ENCODE assay signal across 17 cellular contexts in genomic region chrX:38095971-38096529, GRCh38.
DNase-seq lines count a peak whose midpoint lies in the region; ATAC-seq and FAIRE-seq lines count a peak whose summit lies in the region.
"Had no signal": no experiment of that assay in that cellular context is flagged by ENCODE, and none has a peak within 500 bp of the region (broad histone marks: within the 10 kb centered on the region; RNA-seq: fewer than 3 reads in every experiment).

No MANE protein-coding gene starts in this region.

- no peaks in the 10 kb centered on the region for H3K4me1 ChIP-seq in small intestine (ENCODE audit: control insufficient read depth in 2 of 2, insufficient read depth in 1 of 2, low read depth in 1 of 2, low read length in 1 of 2)

- 46 to 63% (median 55%) methylated on average over 4 of the region's 4 CpGs for WGBS in small intestine, 3 donors

- no peak for DNase-seq in activated T-cell treated with anti-CD3 and anti-CD28 coated beads, Interleukin-2, amount 50 U/mL, for 72 hours
- no peak for DNase-seq in activated T-cell treated with anti-CD3 and anti-CD28 coated beads, Interleukin-2, amount 50 U/mL, for 48 hours
- DNase-seq in RCC 7860 (ENCODE audit: low spot score) (peak; percentile 39), epithelial cell of prostate (ENCODE audit: low read depth, low spot score) (no peak), small intestine (no peak), cerebellum (ENCODE audit: low spot score) (no peak), NCI-H510A treated with DMSO at 0.1 percent for 48 hours (lab: John Stamatoyannopoulos, UW) (no peak)
- DNase-seq: activated CD4-positive, alpha-beta T cell treated with anti-CD3 and anti-CD28 coated beads, Interleukin-2, amount 10 ng/mL, durations not matched to agents 24 days and 14 days; activated gamma-delta T cell treated with Interleukin-2 at 50 U/mL for 16 hours; caudate nucleus; DND-41; H9; NCI-H146; stimulated activated CD4-positive, alpha-beta T cell treated with anti-CD3 and anti-CD28 coated beads, Interleukin-4, amount 100 ng/mL, for 4 hours; stimulated activated naive CD4-positive, alpha-beta T cell treated with Interleukin-2 at 50 U/mL for 16 hours; T-helper 1 cell had no signal

- no peaks in the 10 kb centered on the region for H3K9me3 Mint-ChIP-seq in activated T-cell treated with anti-CD3 and anti-CD28 coated beads, Interleukin-2, amount 50 U/mL, for 72 hours
- H3K9me3 Mint-ChIP-seq: activated CD4-positive, alpha-beta T cell treated with anti-CD3 and anti-CD28 coated beads, Interleukin-2, amount 10 ng/mL, durations not matched to agents 24 days and 14 days had no signal

- FAIRE-seq in RCC 7860 (lab: Jason Lieb, UNC): peak; percentile 93
- FAIRE-seq in small intestine (lab: Jason Lieb, UNC): peak; percentile 84

- peaks cover 10% of the 10 kb centered on the region for H3K27me3 Mint-ChIP-seq in activated T-cell treated with anti-CD3 and anti-CD28 coated beads, Interleukin-2, amount 50 U/mL, for 72 hours (ENCODE audit: low read depth)
- H3K27me3 Mint-ChIP-seq: activated CD4-positive, alpha-beta T cell treated with anti-CD3 and anti-CD28 coated beads, Interleukin-2, amount 10 ng/mL, durations not matched to agents 24 days and 14 days had no signal

- H3K9me3 ChIP-seq in small intestine (ENCODE audit: control insufficient read depth, low read depth): no peaks in the 10 kb centered on the region

- peak overlapping the region in 1 of 2 donors; percentile 39 for H3K4me3 Mint-ChIP-seq in activated T-cell treated with anti-CD3 and anti-CD28 coated beads, Interleukin-2, amount 50 U/mL, for 72 hours
- H3K4me3 Mint-ChIP-seq: activated CD4-positive, alpha-beta T cell treated with anti-CD3 and anti-CD28 coated beads, Interleukin-2, amount 10 ng/mL, durations not matched to agents 24 days and 14 days; H9 had no signal

- no peaks in the 10 kb centered on the region for H3K4me1 Mint-ChIP-seq in activated T-cell treated with anti-CD3 and anti-CD28 coated beads, Interleukin-2, amount 50 U/mL, for 72 hours (ENCODE audit: low read depth)
- H3K4me1 Mint-ChIP-seq: H9 had no signal

- no peaks in the 10 kb centered on the region for H3K27me3 ChIP-seq in small intestine (ENCODE audit: control insufficient read depth in 2 of 2, insufficient read depth in 2 of 2, low read length in 2 of 2)

- H3K27ac Mint-ChIP-seq in activated T-cell treated with anti-CD3 and anti-CD28 coated beads, Interleukin-2, amount 50 U/mL, for 72 hours: peak overlapping the region; percentile 64
- H3K27ac Mint-ChIP-seq: activated CD4-positive, alpha-beta T cell treated with anti-CD3 and anti-CD28 coated beads, Interleukin-2, amount 10 ng/mL, durations not matched to agents 24 days and 14 days; H9 had no signal

- H3K27ac ChIP-seq in epithelial cell of prostate (peak overlapping the region; percentile 49), small intestine (ENCODE audit: low read depth in 1 of 2, low read length in 1 of 2) (no peak overlapping the region)

- H3K4me3 ChIP-seq in small intestine (ENCODE audit: low read depth in 1 of 2, low read length in 2 of 2): no peak overlapping the region

- H3K36me3 Mint-ChIP-seq in activated T-cell treated with anti-CD3 and anti-CD28 coated beads, Interleukin-2, amount 50 U/mL, for 72 hours (ENCODE audit: insufficient read depth in 2 of 2): no peaks in the 10 kb centered on the region

- ATAC-seq in activated T-cell treated with anti-CD3 and anti-CD28 coated beads, Interleukin-2, amount 50 U/mL, for 72 hours (replicated peaks in 1 of 2): peak in 1 of 2 donors; percentile 32
- ATAC-seq in HG03025 (IDR thresholded peaks at IDR 0.05; ENCODE audit: low FRiP score, unreplicated experiment): no peak

- H3K36me3 ChIP-seq in small intestine (ENCODE audit: control insufficient read depth in 2 of 2, insufficient read depth in 2 of 2, low read length in 2 of 2): no peaks in the 10 kb centered on the region
